In the genomic region with DNA sequence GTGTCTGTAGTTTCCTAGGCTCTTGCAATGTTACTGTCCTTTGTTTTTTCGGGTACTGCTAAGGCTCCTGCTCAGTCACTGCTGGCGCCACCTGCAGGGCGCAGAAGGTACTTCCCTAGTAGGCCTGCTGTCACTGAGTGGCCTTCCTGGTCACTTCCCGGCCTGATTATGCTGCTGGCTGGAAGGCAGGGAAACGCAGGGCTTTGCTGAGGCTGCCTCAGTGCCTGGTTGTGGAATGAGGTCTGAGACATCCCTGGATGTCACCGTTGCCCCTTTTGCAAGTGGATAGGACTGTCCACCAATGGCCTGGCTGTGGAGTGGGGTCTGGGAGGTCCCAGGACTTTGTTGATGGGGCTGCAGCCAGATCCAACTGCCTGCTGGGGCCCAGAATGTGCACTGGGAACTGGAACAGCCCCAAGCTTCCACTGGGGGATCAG, we compare ENCODE assay signal across 7 cellular contexts. TPM values are rescaled to one million over a fixed set of nuclear protein-coding genes. Genes with fewer than 3 reads are reported as not detected.
DNase-seq lines count a peak whose midpoint lies in the region; ATAC-seq and TF ChIP-seq lines count a peak whose summit lies in the region.

No MANE protein-coding gene starts in this region.

- H3K79me2 ChIP-seq in SK-N-SH (ENCODE audit: insufficient read depth) = no peaks in the 10 kb centered on the region

- no peaks in the 10 kb centered on the region for H3K9me2 ChIP-seq in SK-N-SH

- peak; percentile 55 for TF ChIP-seq RAD21 in SK-N-SH (IDR thresholded peaks at IDR 0.05; ENCODE audit: low read length)

- H3K27ac ChIP-seq in SK-N-SH (ENCODE audit: low read depth in 2 of 2, low read length in 1 of 2) = no peak overlapping the region

- DNase-seq in GM10266 (ENCODE audit: extremely low spot score) (peak; percentile 78), HUDEP-2 (lab: John Stamatoyannopoulos, UW; ENCODE audit: unreplicated experiment in 76 of 76) (peak in 69 of 76 experiments; percentile 2 to 77 (median 50)), SK-N-SH (peak; percentile 68), adipocyte (ENCODE audit: low read depth) (peak; percentile 62), iPS DF 19.7 (ENCODE audit: low read depth, low spot score) (peak; percentile 68)
- peak in 2 of 3 experiments; percentile 26 to 64 for DNase-seq in stimulated activated CD4-positive, alpha-beta T cell treated with anti-CD3 and anti-CD28 coated beads, TNF-alpha, amount 100 ng/mL, for 24 hours (ENCODE audit: low read depth in 3 of 3)

- peaks cover 8% of the 10 kb centered on the region for H3F3A ChIP-seq in SK-N-SH (replicated peaks; ENCODE audit: insufficient read depth)

- no peaks in the 10 kb centered on the region for H3K36me3 ChIP-seq in SK-N-SH (replicated peaks in 1 of 2; ENCODE audit: control insufficient read depth in 1 of 2, insufficient read depth in 2 of 2, low read length in 1 of 2)
- H3K36me3 ChIP-seq in adipocyte (ENCODE audit: control insufficient read depth, insufficient read depth, low read length, severe bottlenecking) = no peaks in the 10 kb centered on the region

- POLR2A ChIA-PET in SK-N-SH (lab: Yijun Ruan, JAX) = no interaction called here

- H4K20me1 ChIP-seq in SK-N-SH (ENCODE audit: insufficient read depth) = no peaks in the 10 kb centered on the region

- H3K4me3 ChIP-seq in SK-N-SH (ENCODE audit: low read depth in 2 of 2, low read length in 1 of 2) (peak overlapping the region in 1 of 2 experiments; percentile 31; a peak in 1 of 4 replicates), adipocyte (ENCODE audit: low read length) (no peak overlapping the region)

- H3K9me3 ChIP-seq in SK-N-SH (no peaks in the 10 kb centered on the region), adipocyte (ENCODE audit: control insufficient read depth, low read length) (no peaks in the 10 kb centered on the region)

- CTCF ChIA-PET in SK-N-SH (lab: Yijun Ruan, JAX) = no interaction called here

- WGBS in SK-N-SH (ENCODE audit: low lambda C conversion rate) = 7% methylated on average over 5 of the region's 6 CpGs

- H3K9ac ChIP-seq in SK-N-SH (no peak overlapping the region), adipocyte (ENCODE audit: low read length) (peak overlapping the region; percentile 41)

- no peak overlapping the region for H3K4me2 ChIP-seq in SK-N-SH

- TF ChIP-seq CTCF in GM10266 (IDR thresholded peaks at IDR 0.05; ENCODE audit: control insufficient read depth, insufficient read depth, low read depth, missing control alignments) (peak; percentile 85), SK-N-SH (IDR thresholded peaks at IDR 0.05) (peak; percentile 82)

- H3K27me3 ChIP-seq in SK-N-SH (ENCODE audit: insufficient read depth) = no peaks in the 10 kb centered on the region
- no peaks in the 10 kb centered on the region for H3K27me3 ChIP-seq in adipocyte (replicated peaks; ENCODE audit: control insufficient read depth, insufficient read depth, low read length)

- peak; percentile 92 for ATAC-seq in GM21619 (IDR thresholded peaks at IDR 0.05; ENCODE audit: unreplicated experiment)

- H2AFZ ChIP-seq in SK-N-SH (ENCODE audit: low read depth) = peak overlapping the region; percentile 49; the same call in 1 of the 2 replicates

- no peaks in the 10 kb centered on the region for H3K4me1 ChIP-seq in SK-N-SH (ENCODE audit: control insufficient read depth in 1 of 2, insufficient read depth in 2 of 2, low read depth in 1 of 2, low read length in 1 of 2)
- H3K4me1 ChIP-seq in adipocyte (ENCODE audit: control insufficient read depth, insufficient read depth, low read length) = peaks cover 23% of the 10 kb centered on the region

- TF ChIP-seq EP300 in SK-N-SH (IDR thresholded peaks at IDR 0.05; ENCODE audit: borderline replicate concordance in 1 of 2, low read depth in 1 of 2, low read length in 1 of 2) = no peak

TF ChIP-seq in SK-N-SH, 30 proteins besides CTCF, POLR2A, EP300 and RAD21:
- TF ChIP-seq SMC3 (IDR thresholded peaks at IDR 0.05; ENCODE audit: low read depth, low read length) (peak; percentile 68), SIN3A (IDR thresholded peaks at IDR 0.05; ENCODE audit: borderline replicate concordance, low read depth, low read length) (no peak)
TF ChIP-seq in SK-N-SH: peak in this region for 1.

RNA-seq across cellular contexts. Expression of gene DAW1, which starts 13.1 kb away (rescaled TPM):
- polyA plus RNA-seq in SK-N-SH (2012; rRNA removed) = 1.2 and 2.4 TPM in 2 replicates
- 2.4 TPM in 2 replicates for polyA plus RNA-seq in SK-N-SH (2012; cell fraction: cytosol; rRNA removed)
- 0.94 and 1.8 TPM in 2 replicates for polyA plus RNA-seq in SK-N-SH (2012; cell fraction: nucleus; rRNA removed)
